14 cellular contexts compared by ENCODE assay signal in the genomic region with DNA sequence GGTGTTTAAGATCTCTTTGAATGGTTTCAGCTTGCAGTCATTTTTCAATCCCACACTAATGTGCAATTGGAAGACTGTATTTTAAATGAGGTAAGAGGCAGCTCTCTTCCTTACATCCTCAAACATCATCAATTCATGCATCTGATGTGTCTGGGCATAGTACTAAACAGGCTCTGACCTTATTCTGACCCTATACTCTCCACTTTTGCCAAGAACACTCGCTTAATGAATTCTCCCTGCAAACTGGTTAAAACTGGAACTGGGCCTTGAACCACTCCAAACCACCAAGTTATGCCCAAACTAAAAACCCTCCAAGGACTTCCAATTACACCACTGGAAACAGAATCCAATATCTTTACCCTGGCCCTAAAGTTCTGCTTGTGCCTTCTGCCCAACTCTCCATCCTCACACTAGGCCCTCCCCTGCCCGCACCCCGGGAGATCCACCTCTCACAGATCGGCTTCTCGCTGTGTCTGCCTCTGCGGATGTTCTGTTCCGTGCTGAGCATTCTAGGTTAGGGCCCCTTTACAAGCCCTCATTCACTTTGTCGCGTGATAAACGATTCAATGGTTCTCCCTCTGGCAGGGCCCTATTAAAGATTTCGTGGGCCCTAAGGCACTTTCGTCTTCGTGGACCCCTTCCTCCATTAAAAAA. TPM values are rescaled to one million over a fixed set of nuclear protein-coding genes. Genes with fewer than 3 reads are reported as not detected.
"Had no signal": no experiment of that assay in that cellular context is flagged by ENCODE, and none has a peak within 500 bp of the region (broad histone marks: within the 10 kb centered on the region; RNA-seq: fewer than 3 reads in every experiment).

No MANE protein-coding gene starts in this region.

- DNase-seq: activated CD4-positive, alpha-beta T cell treated with anti-CD3 and anti-CD28 coated beads, Interleukin-2, amount 50 U/mL, for 4 hours; activated naive CD4-positive, alpha-beta T cell treated with anti-CD3 and anti-CD28 coated beads, Interleukin-2, amount 10 ng/mL, durations not matched to agents 7 days and 5 days; esophagus squamous epithelium; foreskin keratinocyte; kidney glomerular epithelial cell; pancreas; stimulated activated CD4-positive, alpha-beta T cell treated with anti-CD3 and anti-CD28 coated beads, Interleukin-2, amount 100 ng/mL, for 48 hours; T-helper 9 cell; uterus had no signal

- H3K27ac ChIP-seq: cardiac muscle cell, esophagus squamous epithelium, foreskin keratinocyte, pancreas, uterus had no signal

- H3K4me3 ChIP-seq: cardiac muscle cell, uterus had no signal

- H3K27ac Mint-ChIP-seq: activated naive CD4-positive, alpha-beta T cell treated with anti-CD3 and anti-CD28 coated beads, Interleukin-2, amount 10 ng/mL, durations not matched to agents 7 days and 5 days; activated T-helper 17 cell treated with anti-CD3 and anti-CD28 coated beads, Interleukin-2, amount 50 U/mL, for 72 hours had no signal

- ATAC-seq: activated CD4-positive, CD25-positive, alpha-beta regulatory T cell treated with anti-CD3 and anti-CD28 coated beads, Interleukin-2, amount 50 U/mL, for 24 hours; activated T-helper 17 cell treated with anti-CD3 and anti-CD28 coated beads, Interleukin-2, amount 50 U/mL, for 72 hours had no signal

- H3K36me3 Mint-ChIP-seq: activated naive CD4-positive, alpha-beta T cell treated with anti-CD3 and anti-CD28 coated beads, Interleukin-2, amount 10 ng/mL, durations not matched to agents 7 days and 5 days; stimulated activated memory B cell treated with anti-CD40 and anti-IgM and Interleukin-4, amounts not matched to agents 10 μg/mL and 1 μg/mL and 100 μg/mL, for 72 hours had no signal

- H3K4me1 Mint-ChIP-seq: stimulated activated memory B cell treated with anti-CD40 and anti-IgM and Interleukin-4, amounts not matched to agents 10 μg/mL and 1 μg/mL and 100 μg/mL, for 72 hours had no signal

- H3K9me3 Mint-ChIP-seq: activated naive CD4-positive, alpha-beta T cell treated with anti-CD3 and anti-CD28 coated beads, Interleukin-2, amount 10 ng/mL, durations not matched to agents 7 days and 5 days; activated T-helper 17 cell treated with anti-CD3 and anti-CD28 coated beads, Interleukin-2, amount 50 U/mL, for 72 hours; neural crest cell; stimulated activated memory B cell treated with anti-CD40 and anti-IgM and Interleukin-4, amounts not matched to agents 10 μg/mL and 1 μg/mL and 100 μg/mL, for 72 hours had no signal

- H3K36me3 ChIP-seq: cardiac muscle cell, esophagus squamous epithelium, pancreas, uterus had no signal

- H3K9me3 ChIP-seq: esophagus squamous epithelium, pancreas, uterus had no signal

- H3K4me3 Mint-ChIP-seq: activated naive CD4-positive, alpha-beta T cell treated with anti-CD3 and anti-CD28 coated beads, Interleukin-2, amount 10 ng/mL, durations not matched to agents 7 days and 5 days; activated T-helper 17 cell treated with anti-CD3 and anti-CD28 coated beads, Interleukin-2, amount 50 U/mL, for 72 hours; neural crest cell; stimulated activated memory B cell treated with anti-CD40 and anti-IgM and Interleukin-4, amounts not matched to agents 10 μg/mL and 1 μg/mL and 100 μg/mL, for 72 hours had no signal

- H3K4me1 ChIP-seq: foreskin keratinocyte, pancreas, uterus had no signal

- H3K27me3 ChIP-seq: foreskin keratinocyte, pancreas had no signal

RNA-seq across cellular contexts. Expression of a gene that starts 1.2 kb away (rescaled TPM):
- total RNA-seq: activated T-helper 17 cell treated with anti-CD3 and anti-CD28 coated beads, Interleukin-2, amount 50 U/mL, for 72 hours; cardiac muscle cell had no signal
- polyA plus RNA-seq: cardiac muscle cell had no signal
